In the genomic region with DNA sequence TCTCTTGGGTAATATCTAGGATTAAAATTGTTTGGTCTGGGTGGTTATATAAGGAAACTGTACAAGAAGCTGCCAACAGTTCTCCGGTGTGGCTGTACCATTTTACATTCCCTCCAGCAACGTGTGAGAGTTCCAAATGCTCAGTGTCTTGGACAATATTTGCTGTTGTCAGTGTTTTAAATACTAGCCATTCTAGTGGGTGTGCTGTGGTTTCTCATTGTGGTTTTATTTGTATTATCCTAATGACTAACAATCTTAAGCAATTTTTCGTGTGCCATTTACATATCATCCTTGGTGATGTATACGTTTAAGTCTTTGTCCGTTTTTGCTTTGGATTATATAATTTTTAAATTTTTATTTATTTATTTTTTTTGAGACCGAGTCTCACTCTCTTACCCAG, we compare ENCODE assay signal across 23 cellular contexts. TPM values are rescaled to one million over a fixed set of nuclear protein-coding genes. Genes with fewer than 3 reads are reported as not detected.
"Had no signal": no experiment of that assay in that cellular context is flagged by ENCODE, and none has a peak within 500 bp of the region (broad histone marks: within the 10 kb centered on the region; RNA-seq: fewer than 3 reads in every experiment).

No MANE protein-coding gene starts in this region.

- H3K36me3 ChIP-seq: left lung, neural progenitor cell, sigmoid colon, uterus had no signal

- H2AFZ ChIP-seq: neural progenitor cell had no signal

- H3K4me3 ChIP-seq: coronary artery, left lung, lung, neural progenitor cell, sigmoid colon, testis, uterus had no signal

- DNase-seq: activated CD4-positive, alpha-beta T cell treated with anti-CD3 and anti-CD28 coated beads, Interleukin-2, amount 10 ng/mL, durations not matched to agents 24 days and 14 days; activated CD4-positive, CD25-positive, alpha-beta regulatory T cell; activated CD8-positive, alpha-beta memory T cell treated with anti-CD3 and anti-CD28 coated beads, Interleukin-2, amount 10 ng/mL, durations not matched to agents 7 days and 5 days; activated CD8-positive, alpha-beta T cell treated with anti-CD3 and anti-CD28 coated beads for 36 hours; activated gamma-delta T cell; activated naive CD4-positive, alpha-beta T cell treated with anti-CD3 and anti-CD28 coated beads, Interleukin-2, amount 50 U/mL, for 16 hours; activated naive CD8-positive, alpha-beta T cell treated with anti-CD3 and anti-CD28 coated beads, Interleukin-2, amount 50 U/mL, for 24 hours; activated T-cell treated with anti-CD3 and anti-CD28 coated beads for 4 hours; anterior cingulate cortex; foreskin fibroblast; left lung; naive thymus-derived CD8-positive, alpha-beta T cell; sigmoid colon; stimulated activated CD4-positive, alpha-beta T cell treated with anti-CD3 and anti-CD28 coated beads, Interleukin-2, amount 100 ng/mL, for 48 hours; stimulated activated CD8-positive, alpha-beta memory T cell treated with anti-CD3 and anti-CD28 coated beads, Interleukin-4, amount 100 ng/mL, for 48 hours; stimulated activated naive B cell treated with anti-CD40 and anti-IgM and Interleukin-4, amounts not matched to agents 10 μg/mL and 1 μg/mL and 100 μg/mL, for 72 hours; T-helper 17 cell; testis; trophoblast cell; uterus had no signal

- ATAC-seq: activated CD8-positive, alpha-beta memory T cell treated with anti-CD3 and anti-CD28 coated beads, Interleukin-2, amount 10 ng/mL, durations not matched to agents 7 days and 5 days; activated CD8-positive, alpha-beta T cell treated with anti-CD3 and anti-CD28 coated beads for 36 hours; activated naive CD8-positive, alpha-beta T cell treated with anti-CD3 and anti-CD28 coated beads, Interleukin-2, amount 50 U/mL, for 24 hours; left lung; naive thymus-derived CD8-positive, alpha-beta T cell; stimulated activated naive B cell treated with anti-CD40 and anti-IgM and Interleukin-4, amounts not matched to agents 10 μg/mL and 1 μg/mL and 100 μg/mL, for 72 hours; T-helper 17 cell had no signal

- H3K9me3 ChIP-seq: left lung, sigmoid colon, testis, uterus had no signal

- H3K4me1 ChIP-seq: left lung, sigmoid colon, testis, uterus had no signal

- H3K9ac ChIP-seq: neural progenitor cell had no signal

- H3K27me3 ChIP-seq: left lung, sigmoid colon, testis, uterus had no signal

- H3K4me2 ChIP-seq: neural progenitor cell had no signal

- H3K27ac ChIP-seq: coronary artery, left lung, neural progenitor cell, sigmoid colon, testis, uterus had no signal

RNA-seq across cellular contexts. Expression of a gene that starts 33.9 kb away (rescaled TPM):
- total RNA-seq: naive thymus-derived CD8-positive, alpha-beta T cell had no signal
- polyA plus RNA-seq: naive thymus-derived CD8-positive, alpha-beta T cell had no signal
